Comparison of ENCODE assay signal across 10 cellular contexts in the genomic region with DNA sequence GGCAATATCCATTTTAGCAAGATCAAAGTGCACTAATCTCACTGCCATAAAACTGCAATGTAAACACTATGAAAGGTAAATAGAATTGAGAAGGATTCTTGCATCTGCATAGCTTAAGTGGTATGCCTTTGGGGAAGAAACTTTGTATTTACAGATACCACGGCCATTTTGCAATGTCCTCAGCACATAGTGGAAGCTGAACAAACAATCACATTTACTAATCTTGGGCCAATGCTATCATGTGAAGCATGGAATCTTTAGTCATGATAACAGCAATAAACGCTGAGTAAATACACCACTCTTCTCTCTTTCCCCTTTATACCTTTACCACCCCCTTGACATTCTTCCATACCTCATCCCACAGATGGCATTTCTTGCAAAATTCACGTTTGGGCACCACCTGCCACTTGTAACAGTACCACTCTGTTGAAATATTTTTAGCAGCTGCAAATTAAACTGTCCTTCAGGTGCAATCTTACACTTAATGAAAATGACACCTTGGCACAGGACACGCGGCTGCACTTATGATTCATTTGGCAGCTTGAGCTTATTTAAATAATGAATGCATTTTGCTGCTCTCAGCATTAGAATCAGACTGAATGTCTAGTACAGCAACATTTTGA.
DNase-seq lines count a peak whose midpoint lies in the region; ATAC-seq and TF ChIP-seq lines count a peak whose summit lies in the region.
"Had no signal": no experiment of that assay in that cellular context is flagged by ENCODE, and none has a peak within 500 bp of the region (broad histone marks: within the 10 kb centered on the region; RNA-seq: fewer than 3 reads in every experiment).

No MANE protein-coding gene starts in this region.

- no peaks in the 10 kb centered on the region for H3K36me3 ChIP-seq in GM23248 (ENCODE audit: low read depth)
- H3K36me3 ChIP-seq: sigmoid colon had no signal

- H3K9me2 ChIP-seq in GM23248 (ENCODE audit: insufficient read depth): no peaks in the 10 kb centered on the region

- ATAC-seq in Right ventricle myocardium superior (ENCODE audit: poor library complexity) (peak; percentile 48), GM18519 (IDR thresholded peaks at IDR 0.05; ENCODE audit: low FRiP score, unreplicated experiment) (no peak), GM18498 (IDR thresholded peaks at IDR 0.05; ENCODE audit: unreplicated experiment) (no peak)

- no peak for TF ChIP-seq CTCF in fibroblast of villous mesenchyme (IDR thresholded peaks at IDR 0.05; ENCODE audit: insufficient read depth, low read depth, low read length)

- WGBS in GM23248 (ENCODE audit: low coverage in 1 of 2, low lambda C conversion rate in 2 of 2, missing lambda C conversion rate in 2 of 2), 2 experiments: 88 to 89% methylated on average over 5 of the region's 5 CpGs

- DNase-seq in Right ventricle myocardium superior: no peak
- DNase-seq in cardiac septum (ENCODE audit: low spot score): no peak
- DNase-seq in NCI-H69 (lab: John Stamatoyannopoulos, UW): peak; percentile 94
- peak; percentile 42 for DNase-seq in fibroblast of villous mesenchyme (ENCODE audit: low read depth)
- no peak for DNase-seq in GM23248
- DNase-seq in central memory CD4-positive, alpha-beta T cell: no peak
- DNase-seq: sigmoid colon had no signal

- H3K4me3 ChIP-seq in fibroblast of villous mesenchyme (ENCODE audit: low read depth, low read length) (no peak overlapping the region), GM23248 (no peak overlapping the region)
- H3K4me3 ChIP-seq: sigmoid colon had no signal

- H2AFZ ChIP-seq in GM23248: no peak overlapping the region

- no peaks in the 10 kb centered on the region for H3K79me2 ChIP-seq in GM23248 (ENCODE audit: insufficient read depth)

- intact Hi-C loops in Right ventricle myocardium superior (cut with DNase I) (no loop called here), cardiac septum (cut with DNase I) (loop anchor here (5.0 kb wide), 1 partner anchor 90 kb away; no protein-coding TSS in a partner anchor)

- in situ Hi-C loops in GM23248 (cut with MboI): no loop called here

- H3K9ac ChIP-seq in GM23248: no peak overlapping the region

- no peaks in the 10 kb centered on the region for H3K27me3 ChIP-seq in GM23248 (replicated peaks; ENCODE audit: insufficient read depth)
- H3K27me3 ChIP-seq: sigmoid colon had no signal

- no peak overlapping the region for H3K4me2 ChIP-seq in GM23248 (ENCODE audit: unreplicated experiment)

- no peaks in the 10 kb centered on the region for H4K20me1 ChIP-seq in GM23248 (ENCODE audit: insufficient read depth)

- no peaks in the 10 kb centered on the region for H3K9me3 ChIP-seq in GM23248 (ENCODE audit: low read depth)

- no peak overlapping the region for H3K27ac ChIP-seq in GM23248
- H3K27ac ChIP-seq: HL-60, sigmoid colon had no signal

- H3F3A ChIP-seq in GM23248 (ENCODE audit: insufficient read depth): peaks cover 21% of the 10 kb centered on the region; the same call in 1 of the 2 replicates

- H3K4me1 ChIP-seq in GM23248 (ENCODE audit: insufficient read depth): peaks cover 37% of the 10 kb centered on the region

Comparison
In these comparisons a context has a peak if more than half of its experiments do, and no peak if none do; other contexts are left out.
1. DNase-seq: peak in NCI-H69 (single experiment) and fibroblast of villous mesenchyme (single experiment); none in Right ventricle myocardium superior (single experiment), cardiac septum (single experiment), GM23248 (single experiment) and central memory CD4-positive, alpha-beta T cell (single experiment).